28 cellular contexts compared by ENCODE assay signal in genomic region chr5:170885779-170886178, GRCh38. TPM values are rescaled to one million over a fixed set of nuclear protein-coding genes. Genes with fewer than 3 reads are reported as not detected.
DNase-seq lines count a peak whose midpoint lies in the region; ATAC-seq and TF ChIP-seq lines count a peak whose summit lies in the region.
"Had no signal": no experiment of that assay in that cellular context is flagged by ENCODE, and none has a peak within 500 bp of the region (broad histone marks: within the 10 kb centered on the region; RNA-seq: fewer than 3 reads in every experiment).

No MANE protein-coding gene starts in this region.

- no peak for ATAC-seq in omental fat pad (ENCODE audit: low FRiP score)
- ATAC-seq in esophagus mucosa = no peak
- no peak for ATAC-seq in HG02884 (IDR thresholded peaks at IDR 0.05; ENCODE audit: unreplicated experiment)
- ATAC-seq: activated T-cell treated with anti-CD3 and anti-CD28 coated beads, Interleukin-2, amount 50 U/mL, for 72 hours; CD8-positive, alpha-beta T cell; GM12878; left lobe of liver; stimulated activated naive CD8-positive, alpha-beta T cell treated with anti-CD3 and anti-CD28 coated beads, Interleukin-15, Interleukin-2, amounts not matched to agents 100 U/mL and 50 U/mL, for 24 hours had no signal

- H3K36me3 ChIP-seq in H7 (replicated peaks; ENCODE audit: control insufficient read depth, insufficient read depth, low read length) = no peaks in the 10 kb centered on the region; the same call in 1 of the 2 replicates

- H3K4me3 ChIP-seq in choroid plexus epithelial cell (ENCODE audit: low read depth, low read length) (no peak overlapping the region), H7 (ENCODE audit: insufficient read depth, low read depth, low read length) (no peak overlapping the region)
- H3K4me3 ChIP-seq: GM12878, PC-9, skin epidermis had no signal

- DNase-seq in EH (ENCODE audit: low read depth) (peak; percentile 29), choroid plexus epithelial cell (ENCODE audit: low read depth) (peak; percentile 21), kidney tubule cell (ENCODE audit: low spot score) (peak; percentile 53), pons (ENCODE audit: low spot score) (peak; percentile 12), omental fat pad (ENCODE audit: low spot score) (no peak), H7 (no peak)
- DNase-seq: activated CD4-positive, alpha-beta T cell treated with anti-CD3 and anti-CD28 coated beads, Interleukin-2, amount 50 U/mL, for 4 hours; activated CD4-positive, CD25-positive, alpha-beta regulatory T cell; activated T-cell treated with anti-CD3 and anti-CD28 coated beads, Interleukin-2, amount 50 U/mL, for 72 hours; caudate nucleus; CD8-positive, alpha-beta T cell; DMS153; hypothalamus; KG1; naive B cell; NCI-H1105 treated with DMSO at 0.1 percent for 48 hours; NCI-H2029 treated with DMSO at 0.1 percent for 48 hours; NCI-H526 treated with DMSO at 0.1 percent for 48 hours; PC-9; retina; SK-N-SH; stimulated activated naive CD8-positive, alpha-beta T cell treated with anti-CD3 and anti-CD28 coated beads, Interleukin-15, Interleukin-2, amounts not matched to agents 100 U/mL and 50 U/mL, for 24 hours had no signal

- no peaks in the 10 kb centered on the region for H3K27me3 ChIP-seq in H7 (ENCODE audit: control insufficient read depth, insufficient read depth, low read length)

- TF ChIP-seq CTCF in choroid plexus epithelial cell (conservative IDR thresholded peaks at IDR 0.05; ENCODE audit: low read depth, low read length) (no peak), omental fat pad (IDR thresholded peaks at IDR 0.05) (no peak)

RNA-seq across cellular contexts. Expression of gene RANBP17, which starts 24.0 kb away (rescaled TPM):
- total RNA-seq in omental fat pad (10 to 100 TPM in 1 of 4 donors, 1 to 10 TPM in 2, under 1 TPM in 1; 0.93 to 10.7 (median 3.8) TPM), esophagus mucosa (0.56 TPM)
- total RNA-seq in H7 (2014; rRNA removed; shearing (Covaris generic)) = 6.4 and 11.6 TPM in 2 replicates
- total RNA-seq: activated T-cell treated with anti-CD3 and anti-CD28 coated beads, Interleukin-2, amount 50 U/mL, for 72 hours; CD8-positive, alpha-beta T cell; T-helper 1 cell treated with Interleukin-12 subunit alpha and Interleukin-12 subunit beta and Interleukin-4 antibody, amounts not matched to agents 30 ng/mL and 1 ng/mL, for 36 hours had no signal

Comparison
In these comparisons a context has a peak if more than half of its experiments do, and no peak if none do; other contexts are left out.
1. DNase-seq: peak in EH (single experiment), choroid plexus epithelial cell (single experiment), kidney tubule cell (single experiment) and pons (single experiment); none in omental fat pad (single experiment) and H7 (single experiment).